ENCODE assay signal across 10 cellular contexts in the genomic region with DNA sequence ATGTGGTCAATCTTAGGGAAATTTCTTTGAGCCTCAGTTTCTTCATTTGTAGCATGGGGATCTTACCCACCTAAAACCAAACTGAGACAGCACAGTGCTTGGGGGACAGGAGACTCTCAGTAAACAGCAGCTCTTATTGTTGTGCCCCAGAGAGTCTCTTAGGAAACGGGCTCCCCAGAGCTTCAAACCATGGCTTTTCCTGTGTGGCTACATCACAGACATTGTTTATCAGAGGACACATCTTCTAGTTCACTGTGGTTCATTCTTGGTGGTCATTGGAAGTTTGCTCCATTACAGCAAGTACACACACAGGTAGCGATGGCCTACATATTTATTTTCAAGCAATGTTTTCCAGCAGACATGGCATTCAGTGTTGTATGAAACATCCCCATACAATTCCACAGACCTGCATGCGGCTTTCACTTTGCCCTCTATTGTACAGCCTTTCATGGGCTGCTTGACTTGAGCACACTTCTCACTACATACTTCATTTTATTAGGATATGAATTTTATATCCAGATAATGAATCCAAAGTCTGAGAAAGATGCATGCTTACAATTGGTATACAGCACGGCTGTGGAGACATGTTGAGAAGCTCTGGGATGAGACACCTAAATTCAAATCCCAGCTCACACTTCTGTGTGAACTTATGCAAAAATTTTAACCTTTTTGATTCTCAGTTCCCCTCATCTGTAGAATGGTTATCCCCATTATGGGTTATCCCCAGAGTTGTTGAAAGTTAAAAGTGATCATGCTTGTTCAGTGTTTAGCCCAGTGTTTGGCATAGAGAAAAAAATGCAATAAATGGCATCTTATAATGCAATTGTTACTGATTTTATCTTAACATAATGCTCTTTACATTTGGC.
A peak's percentile ranks its signal among the peaks of the same experiment; 100 is the strongest.
DNase-seq lines count a peak whose midpoint lies in the region; ATAC-seq, FAIRE-seq and TF ChIP-seq lines count a peak whose summit lies in the region.
"Had no signal": no experiment of that assay in that cellular context is flagged by ENCODE, and none has a peak within 500 bp of the region (broad histone marks: within the 10 kb centered on the region; RNA-seq: fewer than 3 reads in every experiment).

No MANE protein-coding gene starts in this region.

- H3K36me3 ChIP-seq in duodenal mucosa (ENCODE audit: control insufficient read depth in 1 of 2, insufficient read depth in 2 of 2, low read length in 2 of 2), result no peaks in the 10 kb centered on the region
- H3K36me3 ChIP-seq in mesenchymal stem cell (ENCODE audit: control insufficient read depth in 1 of 2, insufficient read depth in 2 of 2, low read depth in 1 of 2, low read length in 2 of 2), result no peaks in the 10 kb centered on the region
- H3K36me3 ChIP-seq: tibial nerve had no signal

- ATAC-seq in GM19455 (IDR thresholded peaks at IDR 0.05; ENCODE audit: unreplicated experiment), result peak; percentile 54
- peak; percentile 51 for ATAC-seq in HG03066 (IDR thresholded peaks at IDR 0.05; ENCODE audit: low read depth, unreplicated experiment)

- H3K4me3 ChIP-seq in duodenal mucosa (ENCODE audit: low read depth in 1 of 2, low read length in 2 of 2) (no peak overlapping the region), mesenchymal stem cell (ENCODE audit: insufficient read depth in 1 of 2, low read depth in 1 of 2, low read length in 2 of 2) (no peak overlapping the region)
- H3K4me3 ChIP-seq: tibial nerve had no signal

- CTCF ChIA-PET in MCF 10A (lab: Yijun Ruan, JAX), result interaction anchor here (1.0 to 1.1 kb wide), 2 partner anchors 11 to 55 kb away, joined by 3 read pairs; no protein-coding TSS in a partner anchor

- no peak overlapping the region for H2AK5ac ChIP-seq in mesenchymal stem cell (ENCODE audit: low read length, severe bottlenecking)

- H3K9me3 ChIP-seq in duodenal mucosa (ENCODE audit: control insufficient read depth in 1 of 2, low read length in 2 of 2) (no peaks in the 10 kb centered on the region), mesenchymal stem cell (ENCODE audit: control insufficient read depth, low read length) (no peaks in the 10 kb centered on the region)
- H3K9me3 ChIP-seq: tibial nerve had no signal

- H3K23ac ChIP-seq in mesenchymal stem cell (ENCODE audit: low read length in 2 of 2), result no peak overlapping the region

- no peak overlapping the region for H2BK5ac ChIP-seq in mesenchymal stem cell (ENCODE audit: low read depth, low read length, poor library complexity, severe bottlenecking)

- H3K18ac ChIP-seq in mesenchymal stem cell (ENCODE audit: low read depth in 1 of 2, low read length in 2 of 2), result no peak overlapping the region

- no peak; the same call in 1 of the 2 replicates for TF ChIP-seq POLR2A in GM12892 (IDR thresholded peaks at IDR 0.05; ENCODE audit: low read depth, low read length)

- DNase-seq in GM12892 (ENCODE audit: insufficient read length) (no peak), mesenchymal stem cell (no peak), MCF 10A (ENCODE audit: unreplicated experiment) (no peak), A172 (ENCODE audit: low spot score) (no peak), RKO (ENCODE audit: low spot score) (no peak)
- DNase-seq: anterior cingulate cortex had no signal

- no TSS peak for BruUV-seq in MCF 10A (replicated peaks; lab: Mats Ljungman, UMichigan)

- no peak overlapping the region for H3K14ac ChIP-seq in mesenchymal stem cell (ENCODE audit: low read length in 2 of 2)

- no peaks in the 10 kb centered on the region for H3K36me3 Mint-ChIP-seq in MCF 10A (ENCODE audit: insufficient read depth, unreplicated experiment)

- TF ChIP-seq CTCF in MCF 10A (IDR thresholded peaks at IDR 0.05; ENCODE audit: unreplicated experiment), result no peak

- H2BK12ac ChIP-seq in mesenchymal stem cell (ENCODE audit: low read length in 2 of 2), result no peak overlapping the region

- H3K27ac ChIP-seq in duodenal mucosa (ENCODE audit: low read depth, low read length) (peak overlapping the region; percentile 11), mesenchymal stem cell (ENCODE audit: low read length, poor library complexity, severe bottlenecking) (no peak overlapping the region)
- H3K27ac ChIP-seq: tibial nerve had no signal

- H3K9me3 Mint-ChIP-seq in MCF 10A (ENCODE audit: unreplicated experiment), result no peaks in the 10 kb centered on the region

- no peak overlapping the region for H4K8ac ChIP-seq in mesenchymal stem cell (ENCODE audit: low read length)

- H2BK15ac ChIP-seq in mesenchymal stem cell (ENCODE audit: low read depth, poor library complexity, severe bottlenecking), result no peak overlapping the region

- H3K27me3 ChIP-seq in duodenal mucosa (ENCODE audit: control insufficient read depth in 1 of 2, insufficient read depth in 2 of 2, low read length in 2 of 2), result no peaks in the 10 kb centered on the region
- no peaks in the 10 kb centered on the region for H3K27me3 ChIP-seq in mesenchymal stem cell (ENCODE audit: control insufficient read depth in 1 of 2, insufficient read depth in 1 of 2, low read length in 2 of 2)
- H3K27me3 ChIP-seq: tibial nerve had no signal

- no peak overlapping the region for H3K9ac ChIP-seq in duodenal mucosa (ENCODE audit: low read depth in 1 of 2, low read length in 2 of 2)
- H3K9ac ChIP-seq in mesenchymal stem cell (ENCODE audit: low read length), result no peak overlapping the region

- peak; percentile 83 for FAIRE-seq in GM12892 (lab: Jason Lieb, UNC)

- 91% methylated on average over 3 of the region's 4 CpGs for WGBS in mesenchymal stem cell

- intact Hi-C loops in MCF 10A (cut with micrococcal nuclease), result no loop called here

- H3K27ac Mint-ChIP-seq in MCF 10A (ENCODE audit: low read depth, unreplicated experiment), result no peak overlapping the region

- H3K4me1 ChIP-seq in duodenal mucosa (ENCODE audit: control insufficient read depth in 1 of 2, insufficient read depth in 2 of 2, low read length in 2 of 2) (peaks cover 0 to 5% of the 10 kb centered on the region in 2 donors), mesenchymal stem cell (ENCODE audit: control insufficient read depth, insufficient read depth, low read depth, low read length) (no peaks in the 10 kb centered on the region)
- H3K4me1 ChIP-seq: tibial nerve had no signal

- POLR2A ChIA-PET in MCF 10A (lab: Yijun Ruan, JAX), result no interaction called here

- no peak overlapping the region for H3K4ac ChIP-seq in mesenchymal stem cell (ENCODE audit: low read depth in 1 of 2, low read length in 2 of 2)

- no peak overlapping the region for H4K91ac ChIP-seq in mesenchymal stem cell (ENCODE audit: low read length)

- no peaks in the 10 kb centered on the region for H3K4me1 Mint-ChIP-seq in MCF 10A (ENCODE audit: insufficient read depth, unreplicated experiment)

- no peaks in the 10 kb centered on the region for H3K27me3 Mint-ChIP-seq in MCF 10A (ENCODE audit: insufficient read depth, unreplicated experiment)

- H3K4me2 ChIP-seq in mesenchymal stem cell (ENCODE audit: low read length, poor library complexity, severe bottlenecking), result no peak overlapping the region

- H2AFZ ChIP-seq in mesenchymal stem cell (ENCODE audit: low read depth, low read length), result no peak overlapping the region

- H3K4me3 Mint-ChIP-seq in MCF 10A (ENCODE audit: unreplicated experiment), result no peak overlapping the region

- H3K79me1 ChIP-seq in mesenchymal stem cell (replicated peaks; ENCODE audit: low read length, poor library complexity, severe bottlenecking), result no peaks in the 10 kb centered on the region

- no peak overlapping the region for H2BK120ac ChIP-seq in mesenchymal stem cell (ENCODE audit: low read depth, low read length)
